Comparison of ENCODE assay signal across 1 cellular context in genomic region chr11:118907051-118907748, GRCh38.
TF ChIP-seq lines count a peak whose summit lies in the region.

No MANE protein-coding gene starts in this region.

TF ChIP-seq in HepG2, 621 proteins besides CTCF, POLR2A, EP300 and RAD21 (continued from another document and continues in another):
- TF ChIP-seq ZBTB40 (IDR thresholded peaks at IDR 0.05) (no peak), ZBTB40 (CRISPR knock-in tag; IDR thresholded peaks at IDR 0.05) (no peak), THYN1 (CRISPR knock-in tag; IDR thresholded peaks at IDR 0.05; ENCODE audit: borderline replicate concordance, low read depth) (no peak), ASH2L (IDR thresholded peaks at IDR 0.05; ENCODE audit: insufficient read length, low read depth, low read length) (no peak), ZNF687 (CRISPR knock-in tag; IDR thresholded peaks at IDR 0.05) (peak; percentile 63), PLRG1 (conservative IDR thresholded peaks at IDR 0.05) (no peak), ISL2 (CRISPR knock-in tag; IDR thresholded peaks at IDR 0.05) (no peak), MLXIP (CRISPR knock-in tag; IDR thresholded peaks at IDR 0.05; ENCODE audit: borderline replicate concordance) (no peak), RBM22 (optimal IDR thresholded peaks at IDR 0.05; ENCODE audit: low read length) (no peak), UBTF (CRISPR knock-in tag; IDR thresholded peaks at IDR 0.05) (0 out of 2 replicates have a peak, but pooled peaks have one; percentile 34), CCAR2 (optimal IDR thresholded peaks at IDR 0.05; ENCODE audit: low read depth, low read length) (no peak), HBP1 (CRISPR knock-in tag; IDR thresholded peaks at IDR 0.05; ENCODE audit: low read depth) (no peak), ZNF503 (CRISPR knock-in tag; IDR thresholded peaks at IDR 0.05) (no peak), ZNF451 (CRISPR knock-in tag; IDR thresholded peaks at IDR 0.05) (no peak), MAZ (IDR thresholded peaks at IDR 0.05; ENCODE audit: borderline replicate concordance, low read depth, low read length) (peak; percentile 51; the same call in 1 of the 2 replicates), MAZ (CRISPR knock-in tag; IDR thresholded peaks at IDR 0.05; ENCODE audit: low read depth) (no peak), MIER3 (CRISPR knock-in tag; IDR thresholded peaks at IDR 0.05; ENCODE audit: borderline replicate concordance) (peak; percentile 67; the same call in 1 of the 2 replicates), HNRNPLL (IDR thresholded peaks at IDR 0.05; ENCODE audit: low read depth, low read length, poor library complexity, severe bottlenecking) (no peak), MED1 (CRISPR knock-in tag; IDR thresholded peaks at IDR 0.05) (no peak), POGZ (CRISPR knock-in tag; IDR thresholded peaks at IDR 0.05) (no peak), KMT2B (CRISPR knock-in tag; IDR thresholded peaks at IDR 0.05) (0 out of 2 replicates have a peak, but pooled peaks have one; percentile 52), ZNF230 (CRISPR knock-in tag; IDR thresholded peaks at IDR 0.05) (no peak), KAT2B (IDR thresholded peaks at IDR 0.05; ENCODE audit: borderline replicate concordance, low read depth, low read length) (no peak), ZNF496 (CRISPR knock-in tag; IDR thresholded peaks at IDR 0.05; ENCODE audit: insufficient replicate concordance) (no peak), ZBTB42 (CRISPR knock-in tag; IDR thresholded peaks at IDR 0.05) (no peak), ZBTB39 (CRISPR knock-in tag; IDR thresholded peaks at IDR 0.05) (0 out of 2 replicates have a peak, but pooled peaks have one; percentile 33), IRF1 (CRISPR knock-in tag; IDR thresholded peaks at IDR 0.05; ENCODE audit: low read depth) (no peak)
